In genomic region chr5:59598547-59598874, GRCh38 we compare ENCODE assay signal across 10 cellular contexts.
DNase-seq lines count a peak whose midpoint lies in the region; ATAC-seq and TF ChIP-seq lines count a peak whose summit lies in the region.
"Had no signal": no experiment of that assay in that cellular context is flagged by ENCODE, and none has a peak within 500 bp of the region (broad histone marks: within the 10 kb centered on the region; RNA-seq: fewer than 3 reads in every experiment).

No MANE protein-coding gene starts in this region.

- H3K36me3 ChIP-seq in subcutaneous abdominal adipose tissue (ENCODE audit: control insufficient read depth in 5 of 5, insufficient read depth in 5 of 5, low read length in 5 of 5), result no peaks in the 10 kb centered on the region

- H3K4me1 ChIP-seq in subcutaneous abdominal adipose tissue (ENCODE audit: control insufficient read depth in 5 of 5, insufficient read depth in 5 of 5, low read length in 5 of 5), result peaks cover 0 to 10% (median 4%) of the 10 kb centered on the region in 5 donors

- TF ChIP-seq CTCF in NB4 (IDR thresholded peaks at IDR 0.05; ENCODE audit: low read depth, low read length) (no peak), fibroblast of villous mesenchyme (IDR thresholded peaks at IDR 0.05; ENCODE audit: insufficient read depth, low read depth, low read length) (no peak)

- TF ChIP-seq POLR2A in NB4 (IDR thresholded peaks at IDR 0.05; ENCODE audit: extremely low read depth, insufficient read length), result no peak

- DNase-seq in NCI-H2107 treated with DMSO at 0.1 percent for 48 hours (lab: John Stamatoyannopoulos, UW; ENCODE audit: unreplicated experiment) (peak; percentile 4), NCI-H2107 (lab: John Stamatoyannopoulos, UW) (no peak), NB4 (ENCODE audit: low read depth) (peak; percentile 20), fibroblast of villous mesenchyme (ENCODE audit: low read depth) (peak; percentile 24), NCI-H128 (lab: John Stamatoyannopoulos, UW; ENCODE audit: unreplicated experiment) (no peak), NCI-H187 treated with DMSO at 0.1 percent for 48 hours (lab: John Stamatoyannopoulos, UW) (no peak)
- DNase-seq: activated gamma-delta T cell treated with Interleukin-2 at 50 U/mL for 16 hours had no signal

- no peaks in the 10 kb centered on the region for H3K27me3 ChIP-seq in subcutaneous abdominal adipose tissue (ENCODE audit: control insufficient read depth in 5 of 5, insufficient read depth in 4 of 5, low read length in 5 of 5)

- no peak overlapping the region for H3K27ac ChIP-seq in subcutaneous abdominal adipose tissue (ENCODE audit: low read depth, low read length)
- H3K27ac ChIP-seq: 22Rv1 had no signal

- peak overlapping the region in 4 of 5 donors; percentile 10 to 66 (median 47) for H3K9ac ChIP-seq in subcutaneous abdominal adipose tissue (ENCODE audit: low read length in 5 of 5)

- ATAC-seq in GM21576 (IDR thresholded peaks at IDR 0.05; ENCODE audit: unreplicated experiment), result no peak

- no peaks in the 10 kb centered on the region for H3K9me3 ChIP-seq in subcutaneous abdominal adipose tissue (ENCODE audit: control insufficient read depth in 5 of 5, low read length in 5 of 5)

- H3K4me3 ChIP-seq in NB4 (ENCODE audit: low read depth, low read length), result no peak overlapping the region
- H3K4me3 ChIP-seq in fibroblast of villous mesenchyme (ENCODE audit: low read depth, low read length), result peak overlapping the region; percentile 37
- H3K4me3 ChIP-seq in subcutaneous abdominal adipose tissue (ENCODE audit: low read depth in 1 of 5, low read length in 5 of 5), result peak overlapping the region; percentile 13 to 67 (median 59)

Comparison
In these comparisons a context has a peak if more than half of its experiments do, and no peak if none do; other contexts are left out.
1. DNase-seq: peak in NCI-H2107 treated with DMSO at 0.1 percent for 48 hours (single experiment), NB4 (single experiment) and fibroblast of villous mesenchyme (single experiment); none in NCI-H2107 (single experiment), NCI-H128 (single experiment) and NCI-H187 treated with DMSO at 0.1 percent for 48 hours (single experiment).